Comparison of ENCODE assay signal across 8 cellular contexts in the genomic region with DNA sequence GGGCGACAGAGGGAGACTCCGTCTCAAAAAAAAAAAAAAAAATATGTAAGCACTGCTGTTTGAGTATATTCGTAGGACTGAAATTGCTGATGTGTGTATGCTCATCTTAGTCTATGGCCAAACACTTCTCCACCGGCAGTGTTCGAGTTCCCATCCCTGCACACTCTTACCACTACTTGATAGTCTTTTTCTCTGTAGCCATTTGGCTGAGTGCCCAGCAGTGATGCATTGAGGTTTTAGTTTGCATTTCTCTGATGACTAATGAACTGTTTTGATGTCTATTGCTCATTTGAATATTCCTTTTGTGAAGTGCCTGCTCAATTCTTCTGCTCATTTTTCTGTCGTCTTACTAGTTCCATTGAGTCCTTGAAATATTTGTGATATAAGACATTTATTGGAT. TPM values are rescaled to one million over a fixed set of nuclear protein-coding genes. Genes with fewer than 3 reads are reported as not detected.
DNase-seq lines count a peak whose midpoint lies in the region; ATAC-seq lines count a peak whose summit lies in the region.

No MANE protein-coding gene starts in this region.

- H3K4me1 Mint-ChIP-seq in T-cell = peaks cover 47 to 52% (median 47%) of the 10 kb centered on the region in 3 donors

- no peak overlapping the region for H3K9ac ChIP-seq in adipocyte (ENCODE audit: low read length)

- no peaks in the 10 kb centered on the region for H3K9me3 ChIP-seq in adipocyte (ENCODE audit: control insufficient read depth, low read length)

- CTCF ChIA-PET in T-cell (lab: Charles Lee) = interaction anchor here in 1 of 2 donors (0.6 kb wide), 1 partner anchor 716 kb away, joined by 4 read pairs; no protein-coding TSS in a partner anchor

- ATAC-seq in GM21447 (IDR thresholded peaks at IDR 0.05; ENCODE audit: unreplicated experiment) (peak; percentile 47), T-cell (replicated peaks in 1 of 4) (peak; percentile 20 to 49 (median 42))
- ATAC-seq in stimulated activated naive CD8-positive, alpha-beta T cell treated with anti-CD3 and anti-CD28 coated beads, Interleukin-15, Interleukin-2, amounts not matched to agents 100 U/mL and 50 U/mL, for 24 hours = peak; percentile 66

- no peak overlapping the region for H3K4me3 ChIP-seq in adipocyte (ENCODE audit: low read length)

- POLR2A ChIA-PET in T-cell (lab: Charles Lee) = no interaction called here

- H3K9me3 Mint-ChIP-seq in T-cell = no peaks in the 10 kb centered on the region

- H3K36me3 Mint-ChIP-seq in T-cell = peaks cover 9% of the 10 kb centered on the region

- peak overlapping the region; percentile 78 to 95 (median 86) for H3K4me3 Mint-ChIP-seq in T-cell

- no peaks in the 10 kb centered on the region for H3K27me3 ChIP-seq in adipocyte (replicated peaks; ENCODE audit: control insufficient read depth, insufficient read depth, low read length)

- in situ Hi-C loops in KBM-7 (cut with MboI; ENCODE audit: low pct_unique_long_range_greater_than_20kb, low sequenced_read_pairs) = no loop called here

- peaks cover 10% of the 10 kb centered on the region for H3K36me3 ChIP-seq in adipocyte (ENCODE audit: control insufficient read depth, insufficient read depth, low read length, severe bottlenecking)

- peaks cover 20% of the 10 kb centered on the region for H3K4me1 ChIP-seq in adipocyte (ENCODE audit: control insufficient read depth, insufficient read depth, low read length)

- DNase-seq in DMS53 treated with DMSO at 0.1 percent for 48 hours (lab: John Stamatoyannopoulos, UW; ENCODE audit: unreplicated experiment) (peak; percentile 78), KBM-7 (peak; percentile 60), T-cell (peak; percentile 53 to 88 (median 73)), adipocyte (ENCODE audit: low read depth) (peak; percentile 88), middle frontal gyrus (ENCODE audit: extremely low spot score, low spot score) (peak; percentile 33)
- peak; percentile 89 for DNase-seq in stimulated activated naive CD8-positive, alpha-beta T cell treated with anti-CD3 and anti-CD28 coated beads, Interleukin-15, Interleukin-2, amounts not matched to agents 100 U/mL and 50 U/mL, for 24 hours
- DNase-seq in NK-92 treated with Interleukin-12 subunit alpha and Interleukin-12 subunit beta, amount 100 ng/mL, for 24 hours (lab: John Stamatoyannopoulos, UW) = no peak

- H3K27me3 Mint-ChIP-seq in T-cell = no peaks in the 10 kb centered on the region

- peak overlapping the region; percentile 61 to 77 for H3K27ac Mint-ChIP-seq in T-cell

RNA-seq across cellular contexts. Expression of a gene that starts 1.9 kb away (rescaled TPM):
- 10 to 100 TPM; 11.3 to 23.4 (median 21.9) TPM for total RNA-seq in T-cell

RNA-seq across cellular contexts. Expression of a gene that starts 15.9 kb away (rescaled TPM):
- 10 to 100 TPM; 32.5 to 38.5 (median 34.5) TPM for total RNA-seq in T-cell

RNA-seq across cellular contexts. Expression of a gene that starts 16.1 kb away (rescaled TPM):
- total RNA-seq in T-cell = 100 to 1,000 TPM; 134 to 176 (median 142) TPM

RNA-seq across cellular contexts. Expression of a gene that starts 19.0 kb away (rescaled TPM):
- total RNA-seq in T-cell = 10 to 100 TPM; 12.4 to 23.7 (median 19.8) TPM
